In genomic region chr10:109275970-109276369, GRCh38 we compare ENCODE assay signal across 20 cellular contexts.
"Had no signal": no experiment of that assay in that cellular context is flagged by ENCODE, and none has a peak within 500 bp of the region (broad histone marks: within the 10 kb centered on the region; RNA-seq: fewer than 3 reads in every experiment).

No MANE protein-coding gene starts in this region.

- H3K27me3 ChIP-seq: esophagus squamous epithelium, foreskin keratinocyte, tibial artery had no signal

- H3K4me1 ChIP-seq: esophagus squamous epithelium, foreskin keratinocyte, lower lobe of right lung, tibial artery had no signal

- H3K27ac Mint-ChIP-seq: activated B cell treated with CpG ODN at 0.5 μM for 24 hours; activated CD4-positive, alpha-beta memory T cell treated with anti-CD3 and anti-CD28 coated beads for 36 hours; activated CD8-positive, alpha-beta memory T cell treated with anti-CD3 and anti-CD28 coated beads, Interleukin-2, amount 10 ng/mL, durations not matched to agents 7 days and 5 days; activated naive CD8-positive, alpha-beta T cell; effector memory CD8-positive, alpha-beta T cell had no signal

- H3K4me3 Mint-ChIP-seq: activated B cell treated with CpG ODN at 0.5 μM for 24 hours; activated CD4-positive, alpha-beta memory T cell treated with anti-CD3 and anti-CD28 coated beads for 36 hours; activated CD8-positive, alpha-beta memory T cell treated with anti-CD3 and anti-CD28 coated beads, Interleukin-2, amount 10 ng/mL, durations not matched to agents 7 days and 5 days; activated naive CD8-positive, alpha-beta T cell; effector memory CD8-positive, alpha-beta T cell; neural crest cell had no signal

- H3K4me3 ChIP-seq: esophagus squamous epithelium, lower lobe of right lung, tibial artery had no signal

- H3K36me3 Mint-ChIP-seq: activated CD4-positive, alpha-beta memory T cell treated with anti-CD3 and anti-CD28 coated beads for 36 hours; activated CD8-positive, alpha-beta memory T cell treated with anti-CD3 and anti-CD28 coated beads, Interleukin-2, amount 10 ng/mL, durations not matched to agents 7 days and 5 days; activated naive CD8-positive, alpha-beta T cell had no signal

- H3K27me3 Mint-ChIP-seq: activated B cell treated with CpG ODN at 0.5 μM for 24 hours; activated CD4-positive, alpha-beta memory T cell treated with anti-CD3 and anti-CD28 coated beads for 36 hours; activated CD8-positive, alpha-beta memory T cell treated with anti-CD3 and anti-CD28 coated beads, Interleukin-2, amount 10 ng/mL, durations not matched to agents 7 days and 5 days; activated naive CD8-positive, alpha-beta T cell; effector memory CD8-positive, alpha-beta T cell had no signal

- H3K36me3 ChIP-seq: esophagus squamous epithelium, lower lobe of right lung, tibial artery had no signal

- H3K9me3 Mint-ChIP-seq: activated B cell treated with CpG ODN at 0.5 μM for 24 hours; activated CD4-positive, alpha-beta memory T cell treated with anti-CD3 and anti-CD28 coated beads for 36 hours; neural crest cell had no signal

- H3K9me3 ChIP-seq: esophagus squamous epithelium, lower lobe of right lung, tibial artery had no signal

- FAIRE-seq: islet of Langerhans, urothelium cell line had no signal

- H3K4me1 Mint-ChIP-seq: activated B cell treated with CpG ODN at 0.5 μM for 24 hours; activated CD8-positive, alpha-beta memory T cell treated with anti-CD3 and anti-CD28 coated beads, Interleukin-2, amount 10 ng/mL, durations not matched to agents 7 days and 5 days; neural crest cell had no signal

- H3K27ac ChIP-seq: esophagus squamous epithelium, foreskin keratinocyte, lower lobe of right lung, tibial artery had no signal

- ATAC-seq: activated CD8-positive, alpha-beta memory T cell treated with anti-CD3 and anti-CD28 coated beads, Interleukin-2, amount 10 ng/mL, durations not matched to agents 7 days and 5 days; effector memory CD8-positive, alpha-beta T cell; foreskin keratinocyte; left colon; lower lobe of right lung; stimulated activated naive CD8-positive, alpha-beta T cell treated with anti-CD3 and anti-CD28 coated beads, Interleukin-15, Interleukin-2, amounts not matched to agents 100 U/mL and 50 U/mL, for 24 hours had no signal

- DNase-seq: activated B cell treated with CpG ODN at 0.5 μM for 24 hours; activated CD4-positive, alpha-beta memory T cell treated with anti-CD3 and anti-CD28 coated beads for 36 hours; activated CD4-positive, alpha-beta T cell treated with anti-CD3 and anti-CD28 coated beads for 4 hours; activated CD8-positive, alpha-beta memory T cell treated with anti-CD3 and anti-CD28 coated beads, Interleukin-2, amount 10 ng/mL, durations not matched to agents 7 days and 5 days; amniotic stem cell; effector memory CD8-positive, alpha-beta T cell; esophagus squamous epithelium; foreskin keratinocyte; glutamatergic neuron; hippocampal formation; left colon; lower lobe of right lung; stimulated activated CD4-positive, alpha-beta T cell treated with anti-CD3 and anti-CD28 coated beads, Interleukin-2, amount 100 ng/mL, for 24 hours; stimulated activated naive CD8-positive, alpha-beta T cell treated with anti-CD3 and anti-CD28 coated beads, Interleukin-15, Interleukin-2, amounts not matched to agents 100 U/mL and 50 U/mL, for 24 hours; substantia nigra; tibial artery had no signal
